Comparison of ENCODE assay signal across 21 cellular contexts in genomic region chr14:69624131-69624530, GRCh38. TPM values are rescaled to one million over a fixed set of nuclear protein-coding genes. Genes with fewer than 3 reads are reported as not detected.
A peak's percentile ranks its signal among the peaks of the same experiment; 100 is the strongest.
DNase-seq lines count a peak whose midpoint lies in the region; ATAC-seq, FAIRE-seq and TF ChIP-seq lines count a peak whose summit lies in the region.
"Had no signal": no experiment of that assay in that cellular context is flagged by ENCODE, and none has a peak within 500 bp of the region (broad histone marks: within the 10 kb centered on the region; RNA-seq: fewer than 3 reads in every experiment).

No MANE protein-coding gene starts in this region.

- H3K9ac ChIP-seq in SU-DHL-6 (ENCODE audit: low read length): no peak overlapping the region
- no peak overlapping the region for H3K9ac ChIP-seq in neural progenitor cell
- H3K9ac ChIP-seq: parathyroid adenoma had no signal

- H3K79me2 ChIP-seq in SU-DHL-6 (ENCODE audit: insufficient read depth, low read length): peaks cover 100% of the 10 kb centered on the region
- H3K79me2 ChIP-seq in neural progenitor cell (ENCODE audit: low read depth): peaks cover 45% of the 10 kb centered on the region

- no peaks in the 10 kb centered on the region for H3K27me3 ChIP-seq in SU-DHL-6 (ENCODE audit: low read length)
- H3K27me3 ChIP-seq in neural progenitor cell: no peaks in the 10 kb centered on the region
- H3K27me3 ChIP-seq: brain microvascular endothelial cell, SJSA1, thyroid gland had no signal

- H3K9me3 ChIP-seq in SU-DHL-6 (ENCODE audit: insufficient read depth, low read length) (no peaks in the 10 kb centered on the region), neural progenitor cell (ENCODE audit: low read depth) (no peaks in the 10 kb centered on the region)
- H3K9me3 ChIP-seq: SJSA1, thyroid gland had no signal

- intact Hi-C loops in dendritic cell treated with granulocyte-macrophage colony-stimulating factor and Interleukin-4, amounts not matched to agents 40 ng/mL and 50 ng/mL, for 4 days (cut with micrococcal nuclease): no loop called here

- no peak overlapping the region for H3K4me3 ChIP-seq in SU-DHL-6 (ENCODE audit: insufficient read depth, low read length, poor library complexity, severe bottlenecking)
- no peak overlapping the region for H3K4me3 ChIP-seq in neural progenitor cell
- H3K4me3 ChIP-seq: SJSA1, thyroid gland had no signal

- no peak for ATAC-seq in stimulated activated naive CD8-positive, alpha-beta T cell treated with anti-CD3 and anti-CD28 coated beads, Interleukin-15, Interleukin-2, amounts not matched to agents 100 U/mL and 50 U/mL, for 24 hours
- ATAC-seq: left colon had no signal

- no peaks in the 10 kb centered on the region for H3K27me3 Mint-ChIP-seq in stimulated activated naive CD8-positive, alpha-beta T cell treated with anti-CD3 and anti-CD28 coated beads, Interleukin-15, Interleukin-2, amounts not matched to agents 100 ng/mL and 50 ng/mL, for 24 hours
- H3K27me3 Mint-ChIP-seq in dendritic cell treated with granulocyte-macrophage colony-stimulating factor and Interleukin-4, amounts not matched to agents 40 ng/mL and 50 ng/mL, for 4 days: no peaks in the 10 kb centered on the region
- peaks cover 2% of the 10 kb centered on the region for H3K27me3 Mint-ChIP-seq in neural progenitor cell (ENCODE audit: insufficient read depth, low read depth)

- H3F3A ChIP-seq in SU-DHL-6 (ENCODE audit: insufficient read depth) (peaks cover 4% of the 10 kb centered on the region; the same call in 1 of the 2 replicates), neural progenitor cell (ENCODE audit: low read depth) (no peaks in the 10 kb centered on the region)

- H3K36me3 ChIP-seq in SU-DHL-6 (ENCODE audit: low read length) (no peaks in the 10 kb centered on the region), neural progenitor cell (no peaks in the 10 kb centered on the region)
- H3K36me3 ChIP-seq: brain microvascular endothelial cell, SJSA1, thyroid gland had no signal

- peaks cover 20% of the 10 kb centered on the region for H4K20me1 ChIP-seq in SU-DHL-6 (ENCODE audit: low read depth, low read length)
- peaks cover 13% of the 10 kb centered on the region for H4K20me1 ChIP-seq in neural progenitor cell (ENCODE audit: low read depth)

- H3K27ac Mint-ChIP-seq in stimulated activated naive CD8-positive, alpha-beta T cell treated with anti-CD3 and anti-CD28 coated beads, Interleukin-15, Interleukin-2, amounts not matched to agents 100 ng/mL and 50 ng/mL, for 24 hours: peak overlapping the region; percentile 49
- H3K27ac Mint-ChIP-seq in dendritic cell treated with granulocyte-macrophage colony-stimulating factor and Interleukin-4, amounts not matched to agents 40 ng/mL and 50 ng/mL, for 4 days: peak overlapping the region; percentile 78
- no peak overlapping the region for H3K27ac Mint-ChIP-seq in neural progenitor cell

- peak overlapping the region; percentile 7 for H3K4me2 ChIP-seq in SU-DHL-6 (ENCODE audit: low read depth, low read length, poor library complexity, severe bottlenecking)
- no peak overlapping the region for H3K4me2 ChIP-seq in neural progenitor cell

- no peaks in the 10 kb centered on the region for H3K9me2 ChIP-seq in SU-DHL-6 (replicated peaks; ENCODE audit: insufficient read depth, low read length)

- H3K4me3 Mint-ChIP-seq in stimulated activated naive CD8-positive, alpha-beta T cell treated with anti-CD3 and anti-CD28 coated beads, Interleukin-15, Interleukin-2, amounts not matched to agents 100 ng/mL and 50 ng/mL, for 24 hours: peak overlapping the region; percentile 77
- H3K4me3 Mint-ChIP-seq in dendritic cell treated with granulocyte-macrophage colony-stimulating factor and Interleukin-4, amounts not matched to agents 40 ng/mL and 50 ng/mL, for 4 days: no peak overlapping the region
- H3K4me3 Mint-ChIP-seq in neural progenitor cell: no peak overlapping the region

- H3K36me3 Mint-ChIP-seq in stimulated activated naive CD8-positive, alpha-beta T cell treated with anti-CD3 and anti-CD28 coated beads, Interleukin-15, Interleukin-2, amounts not matched to agents 100 ng/mL and 50 ng/mL, for 24 hours (ENCODE audit: low read depth): peaks cover 40% of the 10 kb centered on the region
- H3K36me3 Mint-ChIP-seq in dendritic cell treated with granulocyte-macrophage colony-stimulating factor and Interleukin-4, amounts not matched to agents 40 ng/mL and 50 ng/mL, for 4 days (ENCODE audit: low read depth): peaks cover 22% of the 10 kb centered on the region
- no peaks in the 10 kb centered on the region for H3K36me3 Mint-ChIP-seq in neural progenitor cell

- H2AFZ ChIP-seq in SU-DHL-6 (ENCODE audit: low read depth, low read length, severe bottlenecking) (no peak overlapping the region), neural progenitor cell (replicated peaks) (no peak overlapping the region)
- H2AFZ ChIP-seq: parathyroid adenoma had no signal

- H3K4me1 ChIP-seq in neural progenitor cell: peaks cover 11% of the 10 kb centered on the region

- peak; percentile 91 for FAIRE-seq in urothelium cell line (lab: Jason Lieb, UNC)

- H3K9me3 Mint-ChIP-seq in stimulated activated naive CD8-positive, alpha-beta T cell treated with anti-CD3 and anti-CD28 coated beads, Interleukin-15, Interleukin-2, amounts not matched to agents 100 ng/mL and 50 ng/mL, for 24 hours: no peaks in the 10 kb centered on the region
- H3K9me3 Mint-ChIP-seq in dendritic cell treated with granulocyte-macrophage colony-stimulating factor and Interleukin-4, amounts not matched to agents 40 ng/mL and 50 ng/mL, for 4 days: no peaks in the 10 kb centered on the region
- H3K9me3 Mint-ChIP-seq in neural progenitor cell: no peaks in the 10 kb centered on the region

- no peak overlapping the region for H3K27ac ChIP-seq in SU-DHL-6 (ENCODE audit: low read depth, low read length)
- H3K27ac ChIP-seq in neural progenitor cell: no peak overlapping the region
- H3K27ac ChIP-seq: brain microvascular endothelial cell, epithelial cell of prostate, parathyroid adenoma, SJSA1, thyroid gland had no signal

- DNase-seq in stimulated activated naive CD8-positive, alpha-beta T cell treated with anti-CD3 and anti-CD28 coated beads, Interleukin-15, Interleukin-2, amounts not matched to agents 100 U/mL and 50 U/mL, for 24 hours: no peak
- DNase-seq in urothelium cell line (ENCODE audit: low spot score): no peak
- DNase-seq in SKM-1 treated with dmso at 0.1 percent for 144 hours (lab: John Stamatoyannopoulos, UW; ENCODE audit: unreplicated experiment): no peak
- no peak for DNase-seq in neural progenitor cell (ENCODE audit: low spot score)
- DNase-seq in SHP77 (lab: John Stamatoyannopoulos, UW): no peak
- DNase-seq: activated CD4-positive, alpha-beta T cell treated with anti-CD3 and anti-CD28 coated beads for 48 hours; activated gamma-delta T cell; brain microvascular endothelial cell; left colon; NCI-H1048; NCI-H2081 treated with DMSO at 0.1 percent for 48 hours; NCI-H524 treated with DMSO at 0.1 percent for 48 hours; stimulated activated CD4-positive, alpha-beta T cell treated with anti-CD3 and anti-CD28 coated beads, Interleukin-4, amount 100 ng/mL, for 4 hours; thyroid gland had no signal

- TF ChIP-seq CTCF in SU-DHL-6 (IDR thresholded peaks at IDR 0.05; ENCODE audit: insufficient read depth, low read length, poor library complexity, severe bottlenecking): no peak
- TF ChIP-seq CTCF in neural progenitor cell (IDR thresholded peaks at IDR 0.05): no peak

- H3K4me1 Mint-ChIP-seq in stimulated activated naive CD8-positive, alpha-beta T cell treated with anti-CD3 and anti-CD28 coated beads, Interleukin-15, Interleukin-2, amounts not matched to agents 100 ng/mL and 50 ng/mL, for 24 hours (ENCODE audit: low read depth): peaks cover 96% of the 10 kb centered on the region
- peaks cover 81% of the 10 kb centered on the region for H3K4me1 Mint-ChIP-seq in dendritic cell treated with granulocyte-macrophage colony-stimulating factor and Interleukin-4, amounts not matched to agents 40 ng/mL and 50 ng/mL, for 4 days (ENCODE audit: low read depth)
- peaks cover 11% of the 10 kb centered on the region for H3K4me1 Mint-ChIP-seq in neural progenitor cell

RNA-seq across cellular contexts. Expression of gene SUSD6, which starts 12.7 kb away (rescaled TPM):
- total RNA-seq in neural progenitor cell (ENCODE audit: low replicate concordance): 6.3 and 9.2 TPM in 2 replicates

RNA-seq across cellular contexts. Expression of gene CCDC177, which starts 49.5 kb away (rescaled TPM):
- 8.6 and 19.7 TPM in 2 replicates for total RNA-seq in neural progenitor cell (ENCODE audit: low replicate concordance)
- total RNA-seq: left colon, SJSA1, skeletal muscle tissue, thyroid gland had no signal
